ENCODE assay signal across 17 cellular contexts in genomic region chr14:64950889-64951288, GRCh38. TPM values are rescaled to one million over a fixed set of nuclear protein-coding genes. Genes with fewer than 3 reads are reported as not detected.
"Had no signal": no experiment of that assay in that cellular context is flagged by ENCODE, and none has a peak within 500 bp of the region (broad histone marks: within the 10 kb centered on the region; RNA-seq: fewer than 3 reads in every experiment).

No MANE protein-coding gene starts in this region.

- H3K4me3 Mint-ChIP-seq: activated CD4-positive, alpha-beta memory T cell treated with anti-CD3 and anti-CD28 coated beads, Interleukin-2, amount 10 ng/mL, durations not matched to agents 7 days and 5 days; activated naive CD8-positive, alpha-beta T cell treated with anti-CD3 and anti-CD28 coated beads, Interleukin-2, amount 50 U/mL, for 24 hours; activated T-helper 1 cell treated with anti-CD3 and anti-CD28 coated beads, Interleukin-12 subunit alpha, Interleukin-12 subunit beta, Interleukin-2, Interleukin-4 antibody, amounts not matched to agents 30 ng/mL and 10 ng/mL and 1 ng/mL, durations not matched to agents 14 hours and 24 hours and 36 hours; central memory CD8-positive, alpha-beta T cell; nephron progenitor cell had no signal

- H3K4me1 ChIP-seq: pancreas had no signal

- H3K27me3 ChIP-seq: left lung, pancreas, spleen had no signal

- H3K9me3 Mint-ChIP-seq: activated CD4-positive, alpha-beta memory T cell treated with anti-CD3 and anti-CD28 coated beads, Interleukin-2, amount 10 ng/mL, durations not matched to agents 7 days and 5 days; activated naive CD8-positive, alpha-beta T cell treated with anti-CD3 and anti-CD28 coated beads, Interleukin-2, amount 50 U/mL, for 24 hours; activated T-helper 1 cell treated with anti-CD3 and anti-CD28 coated beads, Interleukin-12 subunit alpha, Interleukin-12 subunit beta, Interleukin-2, Interleukin-4 antibody, amounts not matched to agents 30 ng/mL and 10 ng/mL and 1 ng/mL, durations not matched to agents 14 hours and 24 hours and 36 hours; central memory CD8-positive, alpha-beta T cell; nephron progenitor cell had no signal

- H3K27ac ChIP-seq: left lung, pancreas, spleen, thoracic aorta, VCaP had no signal

- H3K9me3 ChIP-seq: left lung, pancreas, spleen, thoracic aorta had no signal

- H3K27me3 Mint-ChIP-seq: activated CD4-positive, alpha-beta memory T cell treated with anti-CD3 and anti-CD28 coated beads, Interleukin-2, amount 10 ng/mL, durations not matched to agents 7 days and 5 days; activated naive CD8-positive, alpha-beta T cell treated with anti-CD3 and anti-CD28 coated beads, Interleukin-2, amount 50 U/mL, for 24 hours; central memory CD8-positive, alpha-beta T cell had no signal

- H3K27ac Mint-ChIP-seq: activated CD4-positive, alpha-beta memory T cell treated with anti-CD3 and anti-CD28 coated beads, Interleukin-2, amount 10 ng/mL, durations not matched to agents 7 days and 5 days; activated naive CD8-positive, alpha-beta T cell treated with anti-CD3 and anti-CD28 coated beads, Interleukin-2, amount 50 U/mL, for 24 hours; activated T-helper 1 cell treated with anti-CD3 and anti-CD28 coated beads, Interleukin-12 subunit alpha, Interleukin-12 subunit beta, Interleukin-2, Interleukin-4 antibody, amounts not matched to agents 30 ng/mL and 10 ng/mL and 1 ng/mL, durations not matched to agents 14 hours and 24 hours and 36 hours; nephron progenitor cell had no signal

- H3K4me3 ChIP-seq: left lung, pancreas, spleen, thoracic aorta had no signal

- DNase-seq: activated CD4-positive, alpha-beta memory T cell treated with anti-CD3 and anti-CD28 coated beads, Interleukin-2, amount 10 ng/mL, durations not matched to agents 7 days and 5 days; activated CD8-positive, alpha-beta memory T cell treated with anti-CD3 and anti-CD28 coated beads, Interleukin-2, amount 50 U/mL, for 4 hours; activated naive CD4-positive, alpha-beta T cell treated with Interleukin-2 at 50 U/mL for 16 hours; activated naive CD8-positive, alpha-beta T cell treated with anti-CD3 and anti-CD28 coated beads, Interleukin-2, amount 50 U/mL, for 24 hours; left lung; mesendoderm; nephron progenitor cell; spleen; stimulated activated CD4-positive, alpha-beta T cell treated with anti-CD3 and anti-CD28 coated beads, Interleukin-1b, Interleukin-23, amount 100 ng/mL, for 48 hours; stimulated activated naive CD4-positive, alpha-beta T cell treated with Interleukin-2 at 50 U/mL for 16 hours; T1000 had no signal

- ATAC-seq: activated naive CD8-positive, alpha-beta T cell treated with anti-CD3 and anti-CD28 coated beads, Interleukin-2, amount 50 U/mL, for 24 hours; left lung; pancreas had no signal

- H3K36me3 ChIP-seq: thoracic aorta had no signal

RNA-seq across cellular contexts. Expression of gene GPX2, which starts 8.3 kb away (rescaled TPM):
- total RNA-seq: activated CD4-positive, alpha-beta memory T cell treated with anti-CD3 and anti-CD28 coated beads, Interleukin-2, amount 10 ng/mL, durations not matched to agents 7 days and 5 days; activated T-helper 1 cell treated with anti-CD3 and anti-CD28 coated beads, Interleukin-12 subunit alpha, Interleukin-12 subunit beta, Interleukin-2, Interleukin-4 antibody, amounts not matched to agents 30 ng/mL and 10 ng/mL and 1 ng/mL, durations not matched to agents 14 hours and 24 hours and 36 hours; glomerular endothelial cell; spleen had no signal
